In the genomic region with DNA sequence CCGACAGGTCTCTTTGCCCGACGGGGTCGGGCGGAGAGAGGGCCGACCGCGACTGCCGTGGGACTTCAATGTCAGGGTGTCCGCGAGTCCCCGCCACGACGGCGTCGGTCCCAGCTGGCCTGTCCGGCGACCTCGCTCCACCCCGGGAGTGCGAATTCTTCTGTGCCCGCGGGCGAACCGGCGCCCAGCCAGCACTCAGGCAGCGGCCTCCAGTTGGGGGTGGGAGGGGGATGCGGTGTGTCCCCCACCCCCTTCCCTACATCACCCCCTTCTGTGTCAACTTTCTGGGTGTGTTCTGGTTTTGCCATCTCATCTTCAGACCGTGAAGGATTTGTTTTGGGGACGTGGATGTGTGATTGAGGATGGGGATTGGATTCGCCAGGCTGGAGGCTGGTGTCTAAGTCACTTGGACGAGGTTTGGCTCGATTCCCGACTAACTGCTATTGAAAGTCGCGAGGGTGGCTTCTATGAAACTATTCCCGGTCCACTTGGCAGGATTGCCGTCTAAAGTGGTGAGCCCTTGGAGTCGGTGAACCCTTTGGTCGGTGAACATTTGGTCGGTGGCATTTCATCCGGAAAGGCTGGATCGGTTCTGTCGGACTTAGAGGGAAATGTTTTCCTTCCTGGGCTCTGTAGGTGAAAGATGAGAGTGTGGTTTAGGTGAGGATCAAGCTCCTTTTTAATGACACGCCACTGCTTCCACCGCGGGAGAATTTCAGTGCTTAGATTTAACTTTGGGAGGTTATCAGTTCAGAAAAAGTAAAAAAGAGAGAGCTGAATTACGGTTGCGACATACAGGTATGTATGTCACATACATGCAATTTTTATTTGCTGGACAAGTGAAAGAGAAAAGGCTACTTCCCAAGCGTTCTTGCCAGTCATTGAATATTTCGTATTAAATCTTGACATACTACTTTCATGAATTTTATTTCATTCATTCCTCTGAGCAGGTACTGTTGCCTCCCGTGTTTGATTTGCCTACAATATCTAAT, we compare ENCODE assay signal across 8 cellular contexts. TPM values are rescaled to one million over a fixed set of nuclear protein-coding genes. Genes with fewer than 3 reads are reported as not detected.
DNase-seq lines count a peak whose midpoint lies in the region; ATAC-seq and TF ChIP-seq lines count a peak whose summit lies in the region.

No MANE protein-coding gene starts in this region.

- H3K4me3 ChIP-seq in HAP-1 (peak overlapping the region; percentile 92), adrenal gland (peak overlapping the region; percentile 1 to 96 (median 84)), right cardiac atrium (ENCODE audit: low read length) (peak overlapping the region; percentile 68), psoas muscle (peak overlapping the region; percentile 97)

- in situ Hi-C loops in HAP-1 (cut with MboI; ENCODE audit: low sequenced_read_pairs): no loop called here

- H3K4me1 ChIP-seq in HAP-1 (peaks cover 23% of the 10 kb centered on the region), adrenal gland (replicated peaks in 1 of 2) (peaks cover 9 to 48% of the 10 kb centered on the region in 2 donors), right cardiac atrium (ENCODE audit: control insufficient read depth, insufficient read depth, low read length) (peaks cover 2% of the 10 kb centered on the region), psoas muscle (peaks cover 34% of the 10 kb centered on the region)

- TF ChIP-seq POLR2A in adrenal gland (IDR thresholded peaks at IDR 0.05): no peak

- ATAC-seq in right cardiac atrium (peak; percentile 15 to 38), psoas muscle (peak; percentile 27 to 52 (median 36)), GM18861 (IDR thresholded peaks at IDR 0.05; ENCODE audit: unreplicated experiment) (no peak)

- DNase-seq in SHP77 (lab: John Stamatoyannopoulos, UW): peak; percentile 18 to 40
- DNase-seq in SHP77 treated with DMSO at 0.1 percent for 48 hours (lab: John Stamatoyannopoulos, UW): no peak
- peak; percentile 40 to 65 for DNase-seq in HAP-1 (ENCODE audit: low spot score in 2 of 2)
- peak; percentile 65 for DNase-seq in NCI-H2029 (lab: John Stamatoyannopoulos, UW)
- DNase-seq in adrenal gland: peak; percentile 62 to 86 (median 76)
- DNase-seq in right cardiac atrium: peak; percentile 56 to 86 (median 68)
- DNase-seq in psoas muscle: peak; percentile 25 to 53

- TF ChIP-seq CTCF in adrenal gland (IDR thresholded peaks at IDR 0.05) (no peak), psoas muscle (IDR thresholded peaks at IDR 0.05) (no peak)

- peak overlapping the region in 4 of 5 donors; percentile 94 to 96 (median 95) for H3K27ac ChIP-seq in adrenal gland
- H3K27ac ChIP-seq in right cardiac atrium (ENCODE audit: low read length): peak overlapping the region; percentile 79
- peak overlapping the region; percentile 84 for H3K27ac ChIP-seq in psoas muscle

- WGBS in adrenal gland, 4 donors: 3 to 8% (median 6%) methylated on average over 30 to 52 of the region's 52 CpGs
- WGBS in right cardiac atrium: 2% methylated on average over 52 of the region's 52 CpGs
- 3 to 6% (median 3%) methylated on average over 37 to 52 of the region's 52 CpGs for WGBS in psoas muscle, 3 donors

- H3K9me3 ChIP-seq in HAP-1 (no peaks in the 10 kb centered on the region), adrenal gland (replicated peaks in 1 of 3) (no peaks in the 10 kb centered on the region), right cardiac atrium (ENCODE audit: control insufficient read depth, low read length) (no peaks in the 10 kb centered on the region), psoas muscle (no peaks in the 10 kb centered on the region)

- intact Hi-C loops in adrenal gland (cut with DNase I) (no loop called here), right cardiac atrium (cut with DNase I) (no loop called here), psoas muscle (cut with DNase I) (loop anchor here (10.0 kb wide), 2 partner anchors 174 to 184 kb away; partner anchors contain the start of gene ARHGAP29 (in 1 of the 2))

- H3K36me3 ChIP-seq in HAP-1 (replicated peaks) (no peaks in the 10 kb centered on the region), adrenal gland (replicated peaks in 1 of 2) (no peaks in the 10 kb centered on the region), psoas muscle (ENCODE audit: insufficient read depth in 1 of 2, low read depth in 1 of 2) (no peaks in the 10 kb centered on the region)

- no peaks in the 10 kb centered on the region for H3K27me3 ChIP-seq in HAP-1 (ENCODE audit: low read depth)
- no peaks in the 10 kb centered on the region for H3K27me3 ChIP-seq in adrenal gland
- H3K27me3 ChIP-seq in right cardiac atrium (ENCODE audit: control insufficient read depth, insufficient read depth): no peaks in the 10 kb centered on the region
- H3K27me3 ChIP-seq in psoas muscle (ENCODE audit: insufficient read depth in 3 of 3, low read length in 2 of 3): no peaks in the 10 kb centered on the region

RNA-seq across cellular contexts. Expression of gene ABCD3, which starts 0.8 kb away (rescaled TPM):
- total RNA-seq in adrenal gland (10 to 100 TPM; 19.1 to 57.5 (median 37.1) TPM), right cardiac atrium (10 to 100 TPM; 53.9 to 62.0 (median 56.9) TPM), psoas muscle (10 to 100 TPM; 34.4 to 48.5 (median 40.1) TPM)
- polyA plus RNA-seq in adrenal gland (10 to 100 TPM; 11.2 to 69.6 (median 15.2) TPM), right cardiac atrium (24.4 TPM), psoas muscle (10 to 100 TPM; 15.8 to 46.7 (median 18.7) TPM)

Comparison
In these comparisons a context has a peak if more than half of its experiments do, and no peak if none do; other contexts are left out.
1. intact Hi-C loops: an anchor here in psoas muscle (10.0 kb wide); none called in adrenal gland and right cardiac atrium.